ENCODE assay signal across 14 cellular contexts in the genomic region with DNA sequence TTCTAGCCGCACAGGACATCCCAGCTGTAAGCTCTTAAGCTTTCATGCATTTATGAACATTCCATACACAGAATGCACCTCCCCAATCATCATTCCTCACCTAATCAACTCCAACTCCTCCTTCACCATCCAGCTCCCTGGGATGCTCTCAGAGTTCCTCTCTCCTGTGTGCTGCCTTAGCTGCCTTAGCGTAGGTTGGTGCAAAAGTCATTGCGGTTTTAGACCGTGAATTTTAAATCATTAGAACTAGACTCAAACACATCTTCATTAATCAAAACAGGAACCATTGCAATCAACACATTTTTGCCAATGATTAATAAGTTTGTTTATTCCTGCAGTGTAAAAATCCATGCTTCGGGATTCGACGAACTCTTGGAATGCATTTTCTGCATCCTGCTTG.
DNase-seq lines count a peak whose midpoint lies in the region.
"Had no signal": no experiment of that assay in that cellular context is flagged by ENCODE, and none has a peak within 500 bp of the region (broad histone marks: within the 10 kb centered on the region; RNA-seq: fewer than 3 reads in every experiment).

No MANE protein-coding gene starts in this region.

- no peaks in the 10 kb centered on the region for H3K27me3 ChIP-seq in layer of hippocampus (ENCODE audit: control insufficient read depth, insufficient read depth, low read length)

- H3K27ac ChIP-seq in angular gyrus (ENCODE audit: low read depth, low read length) (peak overlapping the region; percentile 74), caudate nucleus (ENCODE audit: low read depth, low read length) (peak overlapping the region; percentile 97), layer of hippocampus (ENCODE audit: low read depth, low read length) (peak overlapping the region; percentile 100)
- H3K27ac ChIP-seq: GM23248 had no signal

- DNase-seq in caudate nucleus (lab: John Stamatoyannopoulos, UW) (no peak), SIG-M5 (lab: John Stamatoyannopoulos, UW) (no peak), NCI-H748 treated with DMSO at 0.1 percent for 48 hours (lab: John Stamatoyannopoulos, UW) (no peak)
- no peak for DNase-seq in stimulated activated CD4-positive, alpha-beta T cell treated with anti-CD3 and anti-CD28 coated beads, Interleukin-2, amount 100 ng/mL, for 24 hours
- DNase-seq: C1 segment of cervical spinal cord; CD4-positive, alpha-beta memory T cell; COR-L47; DMS153; DND-41; GM23248; H7; HCEC 1CT had no signal
